31 cellular contexts compared by ENCODE assay signal in genomic region chr3:24002129-24002528, GRCh38.
"Had no signal": no experiment of that assay in that cellular context is flagged by ENCODE, and none has a peak within 500 bp of the region (broad histone marks: within the 10 kb centered on the region; RNA-seq: fewer than 3 reads in every experiment).

No MANE protein-coding gene starts in this region.

- H3K9me3 Mint-ChIP-seq: activated CD4-positive, alpha-beta memory T cell treated with anti-CD3 and anti-CD28 coated beads for 36 hours; activated CD4-positive, alpha-beta T cell treated with anti-CD3 and anti-CD28 coated beads, Interleukin-2, amount 10 ng/mL, durations not matched to agents 24 days and 14 days; activated T-helper 1 cell treated with anti-CD3 and anti-CD28 coated beads, Interleukin-12 subunit alpha, Interleukin-12 subunit beta, Interleukin-2, Interleukin-4 antibody, amounts not matched to agents 30 ng/mL and 10 ng/mL and 1 ng/mL, durations not matched to agents 14 hours and 24 hours and 36 hours; activated T-helper 2 cell treated with anti-CD3 and anti-CD28 coated beads, Interferon-gamma antibody, Interleukin-2, Interleukin-4, amounts not matched to agents 10 μg/mL and 5 μg/mL and 100 μg/mL, durations not matched to agents 14 hours and 24 hours and 36 hours; central memory CD8-positive, alpha-beta T cell; dendritic cell treated with granulocyte-macrophage colony-stimulating factor and Interleukin-4, amounts not matched to agents 40 ng/mL and 50 ng/mL, for 4 days; endodermal cell had no signal

- H3K36me3 ChIP-seq: esophagus muscularis mucosa had no signal

- H3K4me3 ChIP-seq: coronary artery, dorsolateral prefrontal cortex, esophagus muscularis mucosa had no signal

- H3K9me3 ChIP-seq: esophagus muscularis mucosa had no signal

- ATAC-seq: activated CD4-positive, alpha-beta T cell treated with anti-CD3 and anti-CD28 coated beads for 36 hours; activated CD8-positive, alpha-beta memory T cell treated with anti-CD3 and anti-CD28 coated beads, Interleukin-2, amount 10 ng/mL, durations not matched to agents 7 days and 5 days; activated CD8-positive, alpha-beta T cell treated with anti-CD3 and anti-CD28 coated beads, Interleukin-2, amount 10 ng/mL, durations not matched to agents 7 days and 5 days had no signal

- H3K36me3 Mint-ChIP-seq: activated CD4-positive, alpha-beta memory T cell treated with anti-CD3 and anti-CD28 coated beads for 36 hours; activated CD8-positive, alpha-beta memory T cell treated with anti-CD3 and anti-CD28 coated beads, Interleukin-2, amount 10 ng/mL, durations not matched to agents 7 days and 5 days; brain had no signal

- DNase-seq: activated CD4-positive, alpha-beta memory T cell treated with anti-CD3 and anti-CD28 coated beads for 36 hours; activated CD4-positive, alpha-beta T cell treated with anti-CD3 and anti-CD28 coated beads for 36 hours; activated CD4-positive, alpha-beta T cell treated with anti-CD3 and anti-CD28 coated beads, Interleukin-2, amount 10 ng/mL, durations not matched to agents 24 days and 14 days; activated CD4-positive, CD25-positive, alpha-beta regulatory T cell; activated CD4-positive, CD25-positive, alpha-beta regulatory T cell treated with anti-CD3 and anti-CD28 coated beads, Interleukin-2, amount 50 U/mL, for 72 hours; activated CD8-positive, alpha-beta memory T cell treated with anti-CD3 and anti-CD28 coated beads, Interleukin-2, amount 10 ng/mL, durations not matched to agents 7 days and 5 days; activated CD8-positive, alpha-beta memory T cell treated with anti-CD3 and anti-CD28 coated beads, Interleukin-2, amount 50 U/mL, for 4 hours; activated CD8-positive, alpha-beta T cell treated with anti-CD3 and anti-CD28 coated beads, Interleukin-2, amount 10 ng/mL, durations not matched to agents 7 days and 5 days; activated effector memory CD4-positive, alpha-beta T cell treated with anti-CD3 and anti-CD28 coated beads, Interleukin-2, amount 50 U/mL, for 16 hours; activated naive CD4-positive, alpha-beta T cell treated with anti-CD3 and anti-CD28 coated beads, Interleukin-2, amount 50 U/mL, for 16 hours; activated T-cell treated with anti-CD3 and anti-CD28 coated beads, Interleukin-2, amount 50 U/mL, for 1 hour; activated T-cell treated with anti-CD3 and anti-CD28 coated beads, Interleukin-2, amount 50 U/mL, for 48 hours; amniotic stem cell; anterior cingulate cortex; dorsolateral prefrontal cortex; effector memory CD4-positive, alpha-beta T cell; endodermal cell; erythroblast; foreskin fibroblast; head of caudate nucleus; T-helper 2 cell had no signal

- FAIRE-seq: bronchial epithelial cell, frontal cortex had no signal

- H3K4me3 Mint-ChIP-seq: activated CD4-positive, alpha-beta memory T cell treated with anti-CD3 and anti-CD28 coated beads for 36 hours; activated CD4-positive, alpha-beta T cell treated with anti-CD3 and anti-CD28 coated beads for 36 hours; activated CD4-positive, alpha-beta T cell treated with anti-CD3 and anti-CD28 coated beads, Interleukin-2, amount 10 ng/mL, durations not matched to agents 24 days and 14 days; activated CD8-positive, alpha-beta memory T cell treated with anti-CD3 and anti-CD28 coated beads, Interleukin-2, amount 10 ng/mL, durations not matched to agents 7 days and 5 days; activated CD8-positive, alpha-beta T cell treated with anti-CD3 and anti-CD28 coated beads, Interleukin-2, amount 10 ng/mL, durations not matched to agents 7 days and 5 days; activated naive CD8-positive, alpha-beta T cell; activated T-helper 1 cell treated with anti-CD3 and anti-CD28 coated beads, Interleukin-12 subunit alpha, Interleukin-12 subunit beta, Interleukin-2, Interleukin-4 antibody, amounts not matched to agents 30 ng/mL and 10 ng/mL and 1 ng/mL, durations not matched to agents 14 hours and 24 hours and 36 hours; brain; central memory CD8-positive, alpha-beta T cell; dendritic cell treated with granulocyte-macrophage colony-stimulating factor and Interleukin-4, amounts not matched to agents 40 ng/mL and 50 ng/mL, for 4 days; endodermal cell had no signal

- H3K27ac ChIP-seq: dorsolateral prefrontal cortex, esophagus muscularis mucosa had no signal

- H3K27me3 ChIP-seq: dorsolateral prefrontal cortex, esophagus muscularis mucosa had no signal

- H3K27ac Mint-ChIP-seq: activated CD4-positive, alpha-beta memory T cell treated with anti-CD3 and anti-CD28 coated beads for 36 hours; activated CD4-positive, alpha-beta T cell treated with anti-CD3 and anti-CD28 coated beads for 36 hours; activated CD4-positive, alpha-beta T cell treated with anti-CD3 and anti-CD28 coated beads, Interleukin-2, amount 10 ng/mL, durations not matched to agents 24 days and 14 days; activated CD8-positive, alpha-beta memory T cell treated with anti-CD3 and anti-CD28 coated beads, Interleukin-2, amount 10 ng/mL, durations not matched to agents 7 days and 5 days; activated CD8-positive, alpha-beta T cell treated with anti-CD3 and anti-CD28 coated beads, Interleukin-2, amount 10 ng/mL, durations not matched to agents 7 days and 5 days; activated naive CD8-positive, alpha-beta T cell; activated T-helper 1 cell treated with anti-CD3 and anti-CD28 coated beads, Interleukin-12 subunit alpha, Interleukin-12 subunit beta, Interleukin-2, Interleukin-4 antibody, amounts not matched to agents 30 ng/mL and 10 ng/mL and 1 ng/mL, durations not matched to agents 14 hours and 24 hours and 36 hours; activated T-helper 2 cell treated with anti-CD3 and anti-CD28 coated beads, Interferon-gamma antibody, Interleukin-2, Interleukin-4, amounts not matched to agents 10 μg/mL and 5 μg/mL and 100 μg/mL, durations not matched to agents 14 hours and 24 hours and 36 hours; brain; dendritic cell treated with granulocyte-macrophage colony-stimulating factor and Interleukin-4, amounts not matched to agents 40 ng/mL and 50 ng/mL, for 4 days; endodermal cell had no signal
